Comparison of ENCODE assay signal across 14 cellular contexts in genomic region chr2:30821960-30822359, GRCh38. TPM values are rescaled to one million over a fixed set of nuclear protein-coding genes. Genes with fewer than 3 reads are reported as not detected.
A peak's percentile ranks its signal among the peaks of the same experiment; 100 is the strongest.
DNase-seq lines count a peak whose midpoint lies in the region; ATAC-seq and TF ChIP-seq lines count a peak whose summit lies in the region.
"Had no signal": no experiment of that assay in that cellular context is flagged by ENCODE, and none has a peak within 500 bp of the region (broad histone marks: within the 10 kb centered on the region; RNA-seq: fewer than 3 reads in every experiment).

No MANE protein-coding gene starts in this region.

- H3K9me3 Mint-ChIP-seq in nephron progenitor cell: peaks cover 6% of the 10 kb centered on the region

- TF ChIP-seq CTCF in nephron progenitor cell (IDR thresholded peaks at IDR 0.05) (no peak), right atrium auricular region (IDR thresholded peaks at IDR 0.05) (no peak)

- H3K27me3 ChIP-seq in BLaER1: no peaks in the 10 kb centered on the region
- H3K27me3 ChIP-seq in right atrium auricular region: no peaks in the 10 kb centered on the region

- H3K4me1 ChIP-seq in BLaER1 (peaks cover 37% of the 10 kb centered on the region), right atrium auricular region (no peaks in the 10 kb centered on the region)

- no peak for ATAC-seq in GM18907 (IDR thresholded peaks at IDR 0.05; ENCODE audit: unreplicated experiment)

- H3K27ac Mint-ChIP-seq in nephron progenitor cell: peak overlapping the region; percentile 65
- H3K27ac Mint-ChIP-seq: CD4-positive, alpha-beta memory T cell had no signal

- peaks cover 5% of the 10 kb centered on the region for H3K27me3 Mint-ChIP-seq in nephron progenitor cell (ENCODE audit: low read depth, poor library complexity)

- H3K36me3 ChIP-seq in BLaER1 (no peaks in the 10 kb centered on the region), right atrium auricular region (no peaks in the 10 kb centered on the region)
- H3K36me3 ChIP-seq: HAP-1 had no signal

- in situ Hi-C loops in ACHN (cut with HindIII; ENCODE audit: low pct_ligation_motif_present, low pct_unique_long_range_greater_than_20kb, low sequenced_read_pairs): no loop called here

- no peaks in the 10 kb centered on the region for H3K36me3 Mint-ChIP-seq in nephron progenitor cell (ENCODE audit: low read depth)
- H3K36me3 Mint-ChIP-seq: CD4-positive, alpha-beta memory T cell had no signal

- no peak overlapping the region for H3K4me3 ChIP-seq in BLaER1
- no peak overlapping the region for H3K4me3 ChIP-seq in right atrium auricular region
- H3K4me3 ChIP-seq: HAP-1 had no signal

- H3K4me3 Mint-ChIP-seq in nephron progenitor cell: no peak overlapping the region
- H3K4me3 Mint-ChIP-seq: CD4-positive, alpha-beta memory T cell had no signal

- no peaks in the 10 kb centered on the region for H4K20me1 ChIP-seq in BLaER1

- H3K9me3 ChIP-seq in BLaER1 (peaks cover 26% of the 10 kb centered on the region), right atrium auricular region (peaks cover 0 to 7% of the 10 kb centered on the region in 2 donors)
- H3K9me3 ChIP-seq: HAP-1 had no signal

- no peak overlapping the region for H3K9ac ChIP-seq in BLaER1

- DNase-seq in caudate nucleus (lab: John Stamatoyannopoulos, UW) (no peak), nephron progenitor cell (no peak), ACHN (no peak), right atrium auricular region (ENCODE audit: low spot score) (no peak)
- DNase-seq: 8988T; CD4-positive, alpha-beta memory T cell; DMS79 had no signal

- H3K27ac ChIP-seq in BLaER1: no peak overlapping the region
- H3K27ac ChIP-seq in caudate nucleus (ENCODE audit: low read depth, low read length): peak overlapping the region; percentile 81
- H3K27ac ChIP-seq in temporal lobe (ENCODE audit: low read depth, low read length): peak overlapping the region; percentile 98
- H3K27ac ChIP-seq in right atrium auricular region: no peak overlapping the region
- H3K27ac ChIP-seq: C4-2B had no signal

- peak overlapping the region; percentile 32 for H3K4me2 ChIP-seq in BLaER1

- peaks cover 11% of the 10 kb centered on the region for H3K4me1 Mint-ChIP-seq in nephron progenitor cell
- H3K4me1 Mint-ChIP-seq: CD4-positive, alpha-beta memory T cell had no signal

RNA-seq across cellular contexts. Expression of gene CAPN13, which starts 14.7 kb away (rescaled TPM):
- total RNA-seq in temporal lobe (0.25 TPM), right atrium auricular region (not detected)
- total RNA-seq: CD4-positive, alpha-beta memory T cell; G401; HT1080 had no signal

Comparison
In these comparisons a context has a peak if more than half of its experiments do, and no peak if none do; other contexts are left out.
1. H3K27ac ChIP-seq: peak in caudate nucleus (single experiment) and temporal lobe (single experiment); none in BLaER1 (single experiment) and right atrium auricular region (0 of 2).